In genomic region chr20:46089338-46090094, GRCh38 we compare ENCODE assay signal across 8 cellular contexts. TPM values are rescaled to one million over a fixed set of nuclear protein-coding genes. Genes with fewer than 3 reads are reported as not detected.
DNase-seq lines count a peak whose midpoint lies in the region; ATAC-seq, FAIRE-seq and TF ChIP-seq lines count a peak whose summit lies in the region.

Gene NCOA5, minus strand, starts transcription at chr20:46089962. Its CDS starts 10,538 bp downstream, at chr20:46079424.

- TF ChIP-seq CTCF in H1 (IDR thresholded peaks at IDR 0.05; ENCODE audit: control extremely low read depth in 1 of 3, insufficient read depth in 1 of 3, low read depth in 1 of 3, low read length in 3 of 3): peak; percentile 7 to 29 (median 11); a peak in 3 of 4 replicates

- peaks cover 9 to 11% of the 10 kb centered on the region in 2 experiments for H4K20me1 ChIP-seq in H1 (replicated peaks in 1 of 2; ENCODE audit: control insufficient read depth in 1 of 2, insufficient read depth in 2 of 2, low read length in 2 of 2)

- H2BK5ac ChIP-seq in H1 (ENCODE audit: low read depth, low read length): peak within 1 kb of the TSS; percentile 87
- H2BK5ac ChIP-seq in mesendoderm (ENCODE audit: low read length): peak within 1 kb of the TSS; percentile 82

- peak; percentile 94 to 95; a peak in 2 of 3 replicates for TF ChIP-seq POLR2A in H1 (IDR thresholded peaks at IDR 0.05; ENCODE audit: control extremely low read depth in 1 of 2, low read depth in 2 of 2, low read length in 2 of 2)

- H2AK5ac ChIP-seq in H1 (ENCODE audit: low read depth, low read length) (no peak within 1 kb of the TSS), mesendoderm (ENCODE audit: low read length) (no peak within 1 kb of the TSS)

- peak within 1 kb of the TSS; percentile 96 for H4K91ac ChIP-seq in H1 (replicated peaks; ENCODE audit: insufficient read length, low read length)

- H3K4me3 ChIP-seq in H1 (ENCODE audit: extremely low read depth in 1 of 4, insufficient read depth in 2 of 4, low read depth in 3 of 4, low read length in 4 of 4) (peak within 1 kb of the TSS; percentile 78 to 97 (median 84)), mesendoderm (ENCODE audit: low read length) (peak within 1 kb of the TSS; percentile 97)

- H4K8ac ChIP-seq in H1 (ENCODE audit: extremely low read depth, insufficient read depth, low read length) (peak within 1 kb of the TSS; percentile 100), mesendoderm (ENCODE audit: low read depth, low read length) (no peak within 1 kb of the TSS)

- peak within 1 kb of the TSS; percentile 99 for H3K27ac ChIP-seq in H1 (ENCODE audit: low read depth, low read length)
- H3K27ac ChIP-seq in mesendoderm (ENCODE audit: low read depth, low read length): peak within 1 kb of the TSS; percentile 98

- H3K23ac ChIP-seq in H1 (ENCODE audit: insufficient read length): no peak within 1 kb of the TSS
- peak within 1 kb of the TSS; percentile 89 for H3K23ac ChIP-seq in mesendoderm (ENCODE audit: low read length)

- peaks cover 14 to 46% of the 10 kb centered on the region in 2 experiments for H3K79me2 ChIP-seq in H1 (ENCODE audit: control insufficient read depth in 1 of 2, insufficient read depth in 2 of 2, low read length in 2 of 2)
- H3K79me2 ChIP-seq in mesendoderm (ENCODE audit: control insufficient read depth, insufficient read depth, low read length): peaks cover 42% of the 10 kb centered on the region

- WGBS in H1 (ENCODE audit: extremely low coverage in 1 of 2, insufficient coverage in 1 of 2, insufficient read length in 1 of 2, insufficient replicate concordance in 2 of 2, low coverage in 1 of 2, low lambda C conversion rate in 2 of 2, missing lambda C conversion rate in 1 of 2), 2 experiments: 3% methylated on average over 62 of the region's 105 CpGs; no CpG with 5 or more reads in 1 of the 2 experiments
- WGBS in mesendoderm (ENCODE audit: extremely low coverage, insufficient coverage, low lambda C conversion rate): no CpG with 5 or more reads among the region's 105 CpGs

- no peak within 1 kb of the TSS for H2BK20ac ChIP-seq in H1 (ENCODE audit: low read length)

- no peak for TF ChIP-seq EP300 in H1 (IDR thresholded peaks at IDR 0.05; ENCODE audit: borderline replicate concordance in 1 of 2, low read depth in 2 of 2, low read length in 2 of 2)

- H3K56ac ChIP-seq in H1 (replicated peaks; ENCODE audit: insufficient read length, low read depth, low read length) (peak within 1 kb of the TSS; percentile 86), mesendoderm (ENCODE audit: low read length) (peak within 1 kb of the TSS; percentile 100)

- H2BK120ac ChIP-seq in H1 (replicated peaks; ENCODE audit: low read depth, low read length) (no peak within 1 kb of the TSS), mesendoderm (ENCODE audit: low read depth, low read length) (no peak within 1 kb of the TSS)

- peak; percentile 66 for ATAC-seq in GM21367 (IDR thresholded peaks at IDR 0.05; ENCODE audit: unreplicated experiment)

- TF ChIP-seq RAD21 in H1 (IDR thresholded peaks at IDR 0.05 in 1 of 2, conservative IDR thresholded peaks at IDR 0.05 in 1 of 2; ENCODE audit: low read depth in 2 of 2, low read length in 2 of 2): peak; percentile 5 to 35; a peak in 3 of 4 replicates

- H3K9ac ChIP-seq in H1 (replicated peaks in 1 of 4; ENCODE audit: extremely low read depth in 1 of 4, low read depth in 3 of 4, low read length in 3 of 4) (peak within 1 kb of the TSS; percentile 85 to 100 (median 98)), mesendoderm (ENCODE audit: low read length) (peak within 1 kb of the TSS; percentile 99)

- H3K4ac ChIP-seq in H1 (replicated peaks; ENCODE audit: insufficient read length, low read depth, low read length) (no peak within 1 kb of the TSS), mesendoderm (ENCODE audit: low read depth, low read length) (peak within 1 kb of the TSS; percentile 66)

- no peak within 1 kb of the TSS for H3K14ac ChIP-seq in H1 (ENCODE audit: insufficient read length)

- H3K36me3 ChIP-seq in H1 (ENCODE audit: control insufficient read depth in 2 of 4, insufficient read depth in 4 of 4, low read length in 3 of 4): no peaks in the 10 kb centered on the region
- no peaks in the 10 kb centered on the region for H3K36me3 ChIP-seq in mesendoderm (ENCODE audit: control insufficient read depth, insufficient read depth, low read length)

- no peak within 1 kb of the TSS for H2BK12ac ChIP-seq in H1 (ENCODE audit: low read depth, low read length)

- H3K9me3 ChIP-seq in H1 (ENCODE audit: insufficient read depth in 2 of 2, low read depth in 1 of 2, low read length in 1 of 2): no peaks in the 10 kb centered on the region; a peak in 1 of 4 replicates

- no peaks in the 10 kb centered on the region for H3K27me3 ChIP-seq in H1 (replicated peaks in 1 of 4; ENCODE audit: control insufficient read depth in 3 of 4, extremely low read depth in 1 of 4, insufficient read depth in 3 of 4, low read length in 3 of 4)
- no peaks in the 10 kb centered on the region for H3K27me3 ChIP-seq in mesendoderm (ENCODE audit: insufficient read depth, low read length, poor library complexity)

- H3K79me1 ChIP-seq in H1 (ENCODE audit: low read depth, low read length) (peaks cover 5% of the 10 kb centered on the region; the same call in 1 of the 2 replicates), mesendoderm (ENCODE audit: low read length) (peaks cover 7% of the 10 kb centered on the region)

- DNase-seq in COR-L47 (lab: John Stamatoyannopoulos, UW): peak; percentile 95
- DNase-seq in HTR-8/SVneo (ENCODE audit: insufficient read length, low spot score): peak; percentile 100
- peak; percentile 93 for DNase-seq in NOMO-1 treated with DMSO at 0.1 percent for 48 hours (lab: John Stamatoyannopoulos, UW; ENCODE audit: unreplicated experiment)
- peak; percentile 71 to 91 (median 78) for DNase-seq in activated CD8-positive, alpha-beta memory T cell treated with anti-CD3 and anti-CD28 coated beads for 48 hours (ENCODE audit: low read depth in 2 of 3, low spot score in 2 of 3)
- peak; percentile 80 to 92 for DNase-seq in H1 (ENCODE audit: low read depth in 1 of 2, low spot score in 2 of 2)
- peak; percentile 98 for DNase-seq in mesendoderm
- peak; percentile 83 for DNase-seq in stimulated activated CD8-positive, alpha-beta memory T cell treated with anti-CD3 and anti-CD28 coated beads, Interleukin-15, amount 100 ng/mL, for 1 hour (ENCODE audit: low read depth)

- POLR2A ChIA-PET in H1 (lab: Charles Lee; ENCODE audit: partially characterized antibody): interaction anchor here (0.6 to 2.5 kb wide), 19 partner anchors 10 to 242 kb away, joined by 3 to 32 read pairs (median 3); partner anchors contain the start of genes CD40 and SLC12A5

- peaks cover 0 to 6% (median 2%) of the 10 kb centered on the region in 4 experiments; a peak in 4 of 7 replicates for H3K4me1 ChIP-seq in H1 (replicated peaks in 1 of 4; ENCODE audit: control insufficient read depth in 3 of 4, insufficient read depth in 4 of 4, low read length in 3 of 4)
- peaks cover 7% of the 10 kb centered on the region for H3K4me1 ChIP-seq in mesendoderm (ENCODE audit: control insufficient read depth, low read depth, low read length)

- no peak within 1 kb of the TSS; the same call in 1 of the 2 replicates for H2AFZ ChIP-seq in H1 (ENCODE audit: low read length)

- H4K5ac ChIP-seq in H1 (ENCODE audit: insufficient read length, low read depth, low read length) (peak within 1 kb of the TSS; percentile 98), mesendoderm (ENCODE audit: low read length) (no peak within 1 kb of the TSS)

- CTCF ChIA-PET in H1 (lab: Charles Lee; ENCODE audit: partially characterized antibody): interaction anchor here (1.0 to 2.4 kb wide), 6 partner anchors 9 to 67 kb away, joined by 3 to 10 read pairs (median 4); no protein-coding TSS in a partner anchor

- FAIRE-seq in HTR-8/SVneo (lab: Jason Lieb, UNC) (peak; percentile 100), H1 (lab: Jason Lieb, UNC) (no peak)

- H3K23me2 ChIP-seq in H1 (ENCODE audit: low read depth, low read length): no peaks in the 10 kb centered on the region; the same call in 1 of the 2 replicates

- H3K18ac ChIP-seq in H1 (ENCODE audit: extremely low read depth, low read length) (peak within 1 kb of the TSS; percentile 93), mesendoderm (ENCODE audit: low read length) (peak within 1 kb of the TSS; percentile 69)

- H2BK15ac ChIP-seq in H1 (ENCODE audit: low read length) (no peak within 1 kb of the TSS), mesendoderm (replicated peaks; ENCODE audit: low read depth) (no peak within 1 kb of the TSS)

- H3K4me2 ChIP-seq in H1 (ENCODE audit: insufficient read depth in 1 of 2, low read depth in 2 of 2, low read length in 2 of 2) (peak within 1 kb of the TSS; percentile 69 to 90), mesendoderm (ENCODE audit: low read length) (peak within 1 kb of the TSS; percentile 52)

TF ChIP-seq in H1, 55 proteins besides CTCF, POLR2A, EP300 and RAD21 (continues in another document):
- peak; percentile 13 to 38; a peak in 2 of 4 replicates for TF ChIP-seq SIN3A (conservative IDR thresholded peaks at IDR 0.05 in 1 of 2, IDR thresholded peaks at IDR 0.05 in 1 of 2; ENCODE audit: low read depth in 1 of 2, low read length in 2 of 2)
- TF ChIP-seq CEBPB (IDR thresholded peaks at IDR 0.05; ENCODE audit: low read depth, low read length): peak; percentile 50; the same call in 1 of the 2 replicates
- TF ChIP-seq GABPA (IDR thresholded peaks at IDR 0.05; ENCODE audit: borderline replicate concordance, insufficient read depth, low read length): no peak
- no peak for TF ChIP-seq BCL11A (IDR thresholded peaks at IDR 0.05; ENCODE audit: low read depth in 2 of 2, low read length in 2 of 2)
- peak; percentile 98 for TF ChIP-seq MAX (IDR thresholded peaks at IDR 0.05)
- no peak for TF ChIP-seq RNF2 (IDR thresholded peaks at IDR 0.05; ENCODE audit: borderline replicate concordance, low read depth, low read length, missing control alignments, poor library complexity, severe bottlenecking)
- no peak for TF ChIP-seq CHD2 (IDR thresholded peaks at IDR 0.05; ENCODE audit: low read length)
- TF ChIP-seq NRF1 (IDR thresholded peaks at IDR 0.05; ENCODE audit: low read depth, low read length): peak; percentile 59
- no peak for TF ChIP-seq RFX5 (IDR thresholded peaks at IDR 0.05; ENCODE audit: borderline replicate concordance, low read depth, low read length)

RNA-seq across cellular contexts. Expression of gene NCOA5, which starts in this region (rescaled TPM):
- total RNA-seq in H1 (2021; fragmentation: NEBNext Ultra II Directional; extraction: Animal tissue kit (Norgen Biotek cat#: 25700)): 29.0 and 29.9 TPM in 2 replicates
- 18.0 and 20.4 TPM in 2 replicates for polyA plus RNA-seq in H1 (2011; rRNA removed)
- polyA plus RNA-seq in H1 (2011; cell fraction: cytosol; rRNA removed): 18.6 TPM
- polyA plus RNA-seq in H1 (2011; cell fraction: nucleus; rRNA removed): 20.6 TPM
- 18.4 to 24.0 TPM (median 20.9 TPM) in 4 replicates for polyA plus RNA-seq in H1 (2012, experiment 1 of 2)
- polyA plus RNA-seq in H1 (2012, experiment 2 of 2): 14.8 TPM
- 21.0 TPM for polyA plus RNA-seq in H1 (2013, experiment 1 of 2)
- polyA plus RNA-seq in H1 (2013, experiment 2 of 2): 20.1 TPM
- 20.7 and 21.7 TPM in 2 replicates for polyA minus RNA-seq in H1 (2011; rRNA and poly(A)+ RNA removed)
- 14.6 TPM for polyA minus RNA-seq in H1 (2011; cell fraction: cytosol; rRNA and poly(A)+ RNA removed)
- polyA minus RNA-seq in H1 (2011; cell fraction: nucleus; rRNA and poly(A)+ RNA removed): 9.4 TPM
- polyA plus RNA-seq in mesendoderm (2013, experiment 1 of 2): 39.6 TPM
- polyA plus RNA-seq in mesendoderm (2013, experiment 2 of 2): 39.5 TPM

Comparison
In these comparisons a context has a peak if more than half of its experiments do, and no peak if none do; other contexts are left out.
1. Peak in every context shown above with its lines: DNase-seq, ATAC-seq, H3K4me3 ChIP-seq and H3K27ac ChIP-seq.